20 cellular contexts compared by ENCODE assay signal in the genomic region with DNA sequence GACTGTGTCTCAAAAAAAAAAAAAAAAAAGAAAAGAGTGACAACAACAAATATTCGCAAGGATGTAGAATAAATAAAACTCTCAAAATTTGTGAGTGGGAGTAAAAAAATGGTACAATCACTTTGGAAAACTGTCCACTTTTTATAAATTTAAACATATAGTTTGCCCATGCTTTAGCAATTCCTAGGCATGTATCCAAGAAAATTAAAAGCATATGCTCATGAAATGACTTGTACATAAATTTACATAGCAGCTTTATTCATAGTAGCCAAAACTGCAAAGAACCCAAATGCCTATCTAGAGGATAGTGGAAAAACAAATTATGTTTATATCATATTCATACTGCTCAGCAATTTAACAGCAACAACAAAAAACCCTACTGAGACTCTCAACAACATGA.
"Had no signal": no experiment of that assay in that cellular context is flagged by ENCODE, and none has a peak within 500 bp of the region (broad histone marks: within the 10 kb centered on the region; RNA-seq: fewer than 3 reads in every experiment).

No MANE protein-coding gene starts in this region.

- H3K27me3 ChIP-seq: esophagus muscularis mucosa, gastrocnemius medialis, heart right ventricle, neutrophil, right atrium auricular region, stomach, uterus had no signal

- H3K36me3 ChIP-seq: esophagus muscularis mucosa, gastrocnemius medialis, heart right ventricle, neutrophil, right atrium auricular region, stomach, uterus had no signal

- H3K4me3 ChIP-seq: esophagus muscularis mucosa, gastrocnemius medialis, heart right ventricle, right atrium auricular region, stomach, uterus had no signal

- H3K27me3 Mint-ChIP-seq: effector memory CD8-positive, alpha-beta T cell; naive thymus-derived CD4-positive, alpha-beta T cell; type B pancreatic cell had no signal

- H3K4me1 Mint-ChIP-seq: naive thymus-derived CD4-positive, alpha-beta T cell had no signal

- H3K36me3 Mint-ChIP-seq: naive thymus-derived CD4-positive, alpha-beta T cell; type B pancreatic cell had no signal

- H3K4me1 ChIP-seq: esophagus muscularis mucosa, gastrocnemius medialis, heart right ventricle, right atrium auricular region, stomach, uterus had no signal

- H3K9me3 ChIP-seq: gastrocnemius medialis, neutrophil, uterus had no signal

- H3K9me3 Mint-ChIP-seq: effector memory CD8-positive, alpha-beta T cell had no signal

- H3K4me3 Mint-ChIP-seq: effector memory CD8-positive, alpha-beta T cell; naive thymus-derived CD4-positive, alpha-beta T cell; type B pancreatic cell had no signal

- H3K27ac ChIP-seq: epithelial cell of prostate, esophagus muscularis mucosa, gastrocnemius medialis, heart right ventricle, neutrophil, right atrium auricular region, stomach, uterus had no signal

- H3K27ac Mint-ChIP-seq: effector memory CD8-positive, alpha-beta T cell; naive thymus-derived CD4-positive, alpha-beta T cell; type B pancreatic cell had no signal

- DNase-seq: cortex of kidney; effector memory CD8-positive, alpha-beta T cell; gastrocnemius medialis; heart right ventricle; hypothalamus; islet precursor cell; mammary epithelial cell; naive thymus-derived CD4-positive, alpha-beta T cell; posterior cingulate gyrus; small intestine; stimulated activated CD4-positive, alpha-beta T cell treated with anti-CD3 and anti-CD28 coated beads, Interleukin-12 subunit alpha, Interleukin-12 subunit beta, amount 100 ng/mL, for 4 hours; stimulated activated naive CD4-positive, alpha-beta T cell; stomach; substantia nigra; uterus had no signal
